Comparison of ENCODE assay signal across 15 cellular contexts in the genomic region with DNA sequence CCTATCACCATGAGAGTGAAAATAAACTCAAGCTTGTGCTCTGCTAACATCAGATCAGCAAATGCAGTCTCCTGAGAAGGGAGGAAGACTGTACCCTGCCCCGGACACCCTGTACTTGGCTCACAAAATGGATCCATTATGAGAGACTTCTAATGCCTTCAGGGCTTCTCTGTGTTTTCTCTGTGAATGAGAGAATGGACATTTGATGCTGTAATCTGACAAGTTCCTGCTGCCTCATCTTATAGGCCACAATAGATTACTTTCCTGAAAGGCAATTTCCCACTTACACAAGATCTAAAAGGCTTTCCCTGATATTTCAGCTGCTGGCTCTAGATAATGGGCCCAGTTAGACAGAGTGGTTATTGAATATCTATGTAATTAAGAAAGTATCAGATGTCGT.
DNase-seq lines count a peak whose midpoint lies in the region; ATAC-seq lines count a peak whose summit lies in the region.
"Had no signal": no experiment of that assay in that cellular context is flagged by ENCODE, and none has a peak within 500 bp of the region (broad histone marks: within the 10 kb centered on the region; RNA-seq: fewer than 3 reads in every experiment).

No MANE protein-coding gene starts in this region.

- H3K9me3 Mint-ChIP-seq in activated T-helper 1 cell treated with anti-CD3 and anti-CD28 coated beads, Interleukin-12 subunit alpha, Interleukin-12 subunit beta, Interleukin-2, Interleukin-4 antibody, amounts not matched to agents 30 ng/mL and 10 ng/mL and 1 ng/mL, durations not matched to agents 14 hours and 24 hours and 36 hours, result peaks cover 5% of the 10 kb centered on the region

- no peaks in the 10 kb centered on the region for H3K4me1 Mint-ChIP-seq in activated T-helper 1 cell treated with anti-CD3 and anti-CD28 coated beads, Interleukin-12 subunit alpha, Interleukin-12 subunit beta, Interleukin-2, Interleukin-4 antibody, amounts not matched to agents 30 ng/mL and 10 ng/mL and 1 ng/mL, durations not matched to agents 14 hours and 24 hours and 36 hours (ENCODE audit: low read depth)
- H3K4me1 Mint-ChIP-seq: CD4-positive, alpha-beta memory T cell had no signal

- no peaks in the 10 kb centered on the region for H3K36me3 Mint-ChIP-seq in activated T-helper 1 cell treated with anti-CD3 and anti-CD28 coated beads, Interleukin-12 subunit alpha, Interleukin-12 subunit beta, Interleukin-2, Interleukin-4 antibody, amounts not matched to agents 30 ng/mL and 10 ng/mL and 1 ng/mL, durations not matched to agents 14 hours and 24 hours and 36 hours (ENCODE audit: low read depth)
- H3K36me3 Mint-ChIP-seq: CD4-positive, alpha-beta memory T cell had no signal

- DNase-seq in NCI-H1105 treated with DMSO at 0.1 percent for 48 hours (lab: John Stamatoyannopoulos, UW) (peak; percentile 86), NCI-H146 (lab: John Stamatoyannopoulos, UW) (peak; percentile 93), NCI-H69 (lab: John Stamatoyannopoulos, UW) (peak; percentile 95), left kidney (ENCODE audit: low read depth, low spot score) (peak; percentile 18)
- no peak for DNase-seq in activated T-helper 1 cell treated with anti-CD3 and anti-CD28 coated beads, Interleukin-12 subunit alpha, Interleukin-12 subunit beta, Interleukin-2, Interleukin-4 antibody, amounts not matched to agents 30 ng/mL and 10 ng/mL and 1 ng/mL, durations not matched to agents 14 hours and 24 hours and 36 hours (ENCODE audit: low spot score)
- DNase-seq: BE2C; CD4-positive, alpha-beta memory T cell; GF-D8; HFFc6; KBM-7; NCI-H774; Peyer's patch; SHP77 had no signal

- H3K27ac Mint-ChIP-seq in activated T-helper 1 cell treated with anti-CD3 and anti-CD28 coated beads, Interleukin-12 subunit alpha, Interleukin-12 subunit beta, Interleukin-2, Interleukin-4 antibody, amounts not matched to agents 30 ng/mL and 10 ng/mL and 1 ng/mL, durations not matched to agents 14 hours and 24 hours and 36 hours, result no peak overlapping the region
- H3K27ac Mint-ChIP-seq: CD4-positive, alpha-beta memory T cell; HFFc6 had no signal

- no peak for ATAC-seq in HG02759 (IDR thresholded peaks at IDR 0.05; ENCODE audit: unreplicated experiment)
- ATAC-seq in GM18907 (IDR thresholded peaks at IDR 0.05; ENCODE audit: unreplicated experiment), result no peak

- peaks cover 2% of the 10 kb centered on the region for H3K27me3 Mint-ChIP-seq in activated T-helper 1 cell treated with anti-CD3 and anti-CD28 coated beads, Interleukin-12 subunit alpha, Interleukin-12 subunit beta, Interleukin-2, Interleukin-4 antibody, amounts not matched to agents 30 ng/mL and 10 ng/mL and 1 ng/mL, durations not matched to agents 14 hours and 24 hours and 36 hours (ENCODE audit: insufficient read depth)

- H3K4me3 Mint-ChIP-seq in activated T-helper 1 cell treated with anti-CD3 and anti-CD28 coated beads, Interleukin-12 subunit alpha, Interleukin-12 subunit beta, Interleukin-2, Interleukin-4 antibody, amounts not matched to agents 30 ng/mL and 10 ng/mL and 1 ng/mL, durations not matched to agents 14 hours and 24 hours and 36 hours, result no peak overlapping the region
- H3K4me3 Mint-ChIP-seq: CD4-positive, alpha-beta memory T cell; HFFc6 had no signal

- intact Hi-C loops in activated T-helper 1 cell treated with anti-CD3 and anti-CD28 coated beads, Interleukin-12 subunit alpha, Interleukin-12 subunit beta, Interleukin-2, Interleukin-4 antibody, amounts not matched to agents 30 ng/mL and 10 ng/mL and 1 ng/mL, durations not matched to agents 14 hours and 24 hours and 36 hours (cut with micrococcal nuclease), result no loop called here
